ENCODE assay signal across 16 cellular contexts in genomic region chr4:37471971-37472370, GRCh38.
DNase-seq lines count a peak whose midpoint lies in the region; ATAC-seq, FAIRE-seq and TF ChIP-seq lines count a peak whose summit lies in the region.
"Had no signal": no experiment of that assay in that cellular context is flagged by ENCODE, and none has a peak within 500 bp of the region (broad histone marks: within the 10 kb centered on the region; RNA-seq: fewer than 3 reads in every experiment).

No MANE protein-coding gene starts in this region.

- H3K36me3 Mint-ChIP-seq in activated CD8-positive, alpha-beta T cell treated with anti-CD3 and anti-CD28 coated beads, Interleukin-2, amount 10 ng/mL, durations not matched to agents 7 days and 5 days (ENCODE audit: low read depth) = no peaks in the 10 kb centered on the region

- peak; percentile 65 to 77 (median 76) for ATAC-seq in pancreas
- ATAC-seq in activated CD8-positive, alpha-beta T cell treated with anti-CD3 and anti-CD28 coated beads, Interleukin-2, amount 10 ng/mL, durations not matched to agents 7 days and 5 days = no peak
- ATAC-seq in HG03432 (IDR thresholded peaks at IDR 0.05; ENCODE audit: unreplicated experiment) = no peak

- H3K36me3 ChIP-seq in pancreas = no peaks in the 10 kb centered on the region
- H3K36me3 ChIP-seq: thyroid gland had no signal

- intact Hi-C loops in pancreas (cut with DNase I) = no loop called here

- DNase-seq in Caki2 (ENCODE audit: low read depth) = peak; percentile 72
- DNase-seq in NOMO-1 treated with dmso at 0.1 percent for 144 hours (lab: John Stamatoyannopoulos, UW; ENCODE audit: unreplicated experiment) = peak; percentile 7
- peak; percentile 22 for DNase-seq in globus pallidus (ENCODE audit: low spot score)
- peak in 4 of 6 donors; percentile 24 to 49 (median 40) for DNase-seq in pancreas
- DNase-seq in HuH-7 (ENCODE audit: low spot score) = no peak
- no peak for DNase-seq in NCI-H146 treated with DMSO at 0.1 percent for 48 hours (lab: John Stamatoyannopoulos, UW; ENCODE audit: unreplicated experiment)
- DNase-seq in activated CD8-positive, alpha-beta T cell treated with anti-CD3 and anti-CD28 coated beads, Interleukin-2, amount 10 ng/mL, durations not matched to agents 7 days and 5 days = no peak
- DNase-seq: activated B cell treated with CpG ODN at 0.5 μM for 24 hours; activated naive CD4-positive, alpha-beta T cell treated with anti-CD3 and anti-CD28 coated beads for 36 hours; dermis blood vessel endothelial cell; NCI-H1105; nephron progenitor cell; stimulated activated CD4-positive, alpha-beta T cell treated with anti-CD3 and anti-CD28 coated beads, Interleukin-4, amount 100 ng/mL, for 24 hours; SW 1271; thyroid gland had no signal

- in situ Hi-C loops in Caki2 (cut with HindIII; ENCODE audit: low pct_unique_long_range_greater_than_20kb, low sequenced_read_pairs) = no loop called here

- no peaks in the 10 kb centered on the region for H3K4me1 Mint-ChIP-seq in activated CD8-positive, alpha-beta T cell treated with anti-CD3 and anti-CD28 coated beads, Interleukin-2, amount 10 ng/mL, durations not matched to agents 7 days and 5 days (ENCODE audit: low read depth)
- H3K4me1 Mint-ChIP-seq: activated B cell treated with CpG ODN at 0.5 μM for 24 hours, nephron progenitor cell had no signal

- H3K4me3 ChIP-seq in pancreas = no peak overlapping the region
- H3K4me3 ChIP-seq: thyroid gland had no signal

- H3K4me1 ChIP-seq in pancreas = peaks cover 11 to 63% (median 45%) of the 10 kb centered on the region in 3 donors
- H3K4me1 ChIP-seq: thyroid gland had no signal

- peaks cover 21% of the 10 kb centered on the region for H3K27me3 Mint-ChIP-seq in activated CD8-positive, alpha-beta T cell treated with anti-CD3 and anti-CD28 coated beads, Interleukin-2, amount 10 ng/mL, durations not matched to agents 7 days and 5 days (ENCODE audit: low read depth)

- H3K27ac Mint-ChIP-seq in activated CD8-positive, alpha-beta T cell treated with anti-CD3 and anti-CD28 coated beads, Interleukin-2, amount 10 ng/mL, durations not matched to agents 7 days and 5 days = no peak overlapping the region
- H3K27ac Mint-ChIP-seq: activated B cell treated with CpG ODN at 0.5 μM for 24 hours; activated naive CD4-positive, alpha-beta T cell treated with anti-CD3 and anti-CD28 coated beads for 36 hours; nephron progenitor cell had no signal

- 32 to 39% methylated on average over 5 of the region's 5 CpGs for WGBS in pancreas, 2 donors

- POLR2A ChIA-PET in activated CD8-positive, alpha-beta T cell treated with anti-CD3 and anti-CD28 coated beads, Interleukin-2, amount 10 ng/mL, durations not matched to agents 7 days and 5 days (lab: Charles Lee) = no interaction called here

- CTCF ChIA-PET in activated CD8-positive, alpha-beta T cell treated with anti-CD3 and anti-CD28 coated beads, Interleukin-2, amount 10 ng/mL, durations not matched to agents 7 days and 5 days (lab: Charles Lee) = no interaction called here

- FAIRE-seq in pancreas (lab: Jason Lieb, UNC) = no peak

- H3K9me3 ChIP-seq in pancreas = no peaks in the 10 kb centered on the region
- H3K9me3 ChIP-seq: thyroid gland had no signal

- no peaks in the 10 kb centered on the region for H3K27me3 ChIP-seq in pancreas
- H3K27me3 ChIP-seq: thyroid gland had no signal

- H3K27ac ChIP-seq in pancreas = peak overlapping the region; percentile 11 to 53 (median 36)
- H3K27ac ChIP-seq: thyroid gland had no signal

- TF ChIP-seq CTCF in pancreas (IDR thresholded peaks at IDR 0.05) = no peak

- H3K4me3 Mint-ChIP-seq in activated CD8-positive, alpha-beta T cell treated with anti-CD3 and anti-CD28 coated beads, Interleukin-2, amount 10 ng/mL, durations not matched to agents 7 days and 5 days = no peak overlapping the region
- H3K4me3 Mint-ChIP-seq: activated B cell treated with CpG ODN at 0.5 μM for 24 hours; activated naive CD4-positive, alpha-beta T cell treated with anti-CD3 and anti-CD28 coated beads for 36 hours; nephron progenitor cell had no signal

- H3K9me3 Mint-ChIP-seq in activated CD8-positive, alpha-beta T cell treated with anti-CD3 and anti-CD28 coated beads, Interleukin-2, amount 10 ng/mL, durations not matched to agents 7 days and 5 days (ENCODE audit: insufficient read depth) = no peaks in the 10 kb centered on the region
- H3K9me3 Mint-ChIP-seq: activated B cell treated with CpG ODN at 0.5 μM for 24 hours; activated naive CD4-positive, alpha-beta T cell treated with anti-CD3 and anti-CD28 coated beads for 36 hours; nephron progenitor cell had no signal

Comparison
In these comparisons a context has a peak if more than half of its experiments do, and no peak if none do; other contexts are left out.
1. DNase-seq: peak in Caki2 (single experiment), NOMO-1 treated with dmso at 0.1 percent for 144 hours (single experiment), globus pallidus (single experiment) and pancreas (4 of 6); none in HuH-7 (single experiment), NCI-H146 treated with DMSO at 0.1 percent for 48 hours (single experiment) and activated CD8-positive, alpha-beta T cell treated with anti-CD3 and anti-CD28 coated beads, Interleukin-2, amount 10 ng/mL, durations not matched to agents 7 days and 5 days (single experiment).
2. ATAC-seq: peak in pancreas (4 of 4); none in activated CD8-positive, alpha-beta T cell treated with anti-CD3 and anti-CD28 coated beads, Interleukin-2, amount 10 ng/mL, durations not matched to agents 7 days and 5 days (single experiment) and HG03432 (single experiment).